27 cellular contexts compared by ENCODE assay signal in genomic region chr6:17002123-17002522, GRCh38.
"Had no signal": no experiment of that assay in that cellular context is flagged by ENCODE, and none has a peak within 500 bp of the region (broad histone marks: within the 10 kb centered on the region; RNA-seq: fewer than 3 reads in every experiment).

No MANE protein-coding gene starts in this region.

- H3K9me3 ChIP-seq: lower lobe of right lung, pancreas, prostate gland, stomach, testis, thyroid gland, transverse colon, upper lobe of left lung had no signal

- H3K27me3 ChIP-seq: pancreas, stomach, testis, thyroid gland, upper lobe of left lung had no signal

- DNase-seq: hypothalamus; immature natural killer cell; kidney; left ventricle myocardium superior; lower lobe of right lung; mammary epithelial cell; mesenchymal stem cell; naive thymus-derived CD8-positive, alpha-beta T cell; nucleus accumbens; pancreas; posterior cingulate gyrus; retina; right cardiac atrium; stimulated activated CD4-positive, alpha-beta T cell treated with anti-CD3 and anti-CD28 coated beads, Interleukin-12 subunit alpha, Interleukin-12 subunit beta, amount 100 ng/mL, for 4 hours; stimulated activated CD4-positive, alpha-beta T cell treated with anti-CD3 and anti-CD28 coated beads, Interleukin-15, amount 100 ng/mL, for 24 hours; stimulated activated CD4-positive, alpha-beta T cell treated with anti-CD3 and anti-CD28 coated beads, Interleukin-2, amount 100 ng/mL, for 24 hours; stimulated activated CD4-positive, alpha-beta T cell treated with anti-CD3 and anti-CD28 coated beads, Interleukin-4, amount 100 ng/mL, for 1 hour; stimulated activated naive B cell treated with anti-CD40 and anti-IgM and Interleukin-4, amounts not matched to agents 10 μg/mL and 1 μg/mL and 100 μg/mL, for 72 hours; stimulated activated naive CD8-positive, alpha-beta T cell treated with anti-CD3 and anti-CD28 coated beads, Interleukin-15, Interleukin-2, amounts not matched to agents 100 U/mL and 50 U/mL, for 24 hours; stomach; testis; thyroid gland; transverse colon; upper lobe of left lung had no signal

- H3K36me3 ChIP-seq: lower lobe of right lung, pancreas, prostate gland, stomach, thyroid gland, transverse colon, upper lobe of left lung had no signal

- H3K4me3 ChIP-seq: lower lobe of right lung, pancreas, prostate gland, skin epidermis, stomach, testis, thyroid gland, transverse colon, upper lobe of left lung had no signal

- H3K27ac ChIP-seq: lower lobe of right lung, pancreas, prostate gland, skin epidermis, stomach, testis, thyroid gland, transverse colon, upper lobe of left lung had no signal

- H3K4me1 ChIP-seq: prostate gland, testis, transverse colon had no signal

- ATAC-seq: left ventricle myocardium superior; lower lobe of right lung; naive thymus-derived CD8-positive, alpha-beta T cell; pancreas; right cardiac atrium; sciatic nerve; stimulated activated naive B cell treated with anti-CD40 and anti-IgM and Interleukin-4, amounts not matched to agents 10 μg/mL and 1 μg/mL and 100 μg/mL, for 72 hours; stimulated activated naive CD8-positive, alpha-beta T cell treated with anti-CD3 and anti-CD28 coated beads, Interleukin-15, Interleukin-2, amounts not matched to agents 100 U/mL and 50 U/mL, for 24 hours had no signal
